Comparison of ENCODE assay signal across 8 cellular contexts in genomic region chr1:26697441-26697977, GRCh38. TPM values are rescaled to one million over a fixed set of nuclear protein-coding genes. Genes with fewer than 3 reads are reported as not detected.
DNase-seq lines count a peak whose midpoint lies in the region; ATAC-seq and TF ChIP-seq lines count a peak whose summit lies in the region.

No MANE protein-coding gene starts in this region.

- H3K4me3 ChIP-seq in lower leg skin (ENCODE audit: low read depth, poor library complexity, severe bottlenecking) = peak overlapping the region; percentile 83

- TF ChIP-seq POLR2A in GM19193 (IDR thresholded peaks at IDR 0.05; ENCODE audit: extremely low read depth, insufficient read depth, insufficient read length) (peak; percentile 4), lower leg skin (IDR thresholded peaks at IDR 0.05) (no peak)

- ATAC-seq in GM18861 (IDR thresholded peaks at IDR 0.05; ENCODE audit: unreplicated experiment) = no peak

- no peak for TF ChIP-seq CTCF in 22Rv1 (IDR thresholded peaks at IDR 0.05)
- no peak for TF ChIP-seq CTCF in lower leg skin (IDR thresholded peaks at IDR 0.05)

- intact Hi-C loops in lower leg skin (cut with DNase I; ENCODE audit: low total_unique reads) = loop anchor here (10.0 kb wide), 1 partner anchor 87 kb away; the partner anchor contains the start of gene PIGV

- no peak for DNase-seq in lower leg skin (ENCODE audit: low spot score in 2 of 2)
- DNase-seq in SHP77 (lab: John Stamatoyannopoulos, UW) = no peak
- no peak for DNase-seq in NCI-H1694 (lab: John Stamatoyannopoulos, UW)
- DNase-seq in MV-4-11 (lab: John Stamatoyannopoulos, UW) = no peak

- H3K27ac ChIP-seq in 22Rv1 (peak overlapping the region; percentile 100), angular gyrus (ENCODE audit: low read depth, low read length) (peak overlapping the region; percentile 91)

- 0 to 1% methylated on average over 12 to 22 of the region's 28 CpGs for WGBS in lower leg skin, 2 donors

RNA-seq across cellular contexts. Expression of gene ARID1A, which starts 1.7 kb away (rescaled TPM):
- 10 to 100 TPM; 53.3 to 77.2 (median 54.9) TPM for total RNA-seq in lower leg skin
